1 cellular context compared by ENCODE assay signal in the genomic region with DNA sequence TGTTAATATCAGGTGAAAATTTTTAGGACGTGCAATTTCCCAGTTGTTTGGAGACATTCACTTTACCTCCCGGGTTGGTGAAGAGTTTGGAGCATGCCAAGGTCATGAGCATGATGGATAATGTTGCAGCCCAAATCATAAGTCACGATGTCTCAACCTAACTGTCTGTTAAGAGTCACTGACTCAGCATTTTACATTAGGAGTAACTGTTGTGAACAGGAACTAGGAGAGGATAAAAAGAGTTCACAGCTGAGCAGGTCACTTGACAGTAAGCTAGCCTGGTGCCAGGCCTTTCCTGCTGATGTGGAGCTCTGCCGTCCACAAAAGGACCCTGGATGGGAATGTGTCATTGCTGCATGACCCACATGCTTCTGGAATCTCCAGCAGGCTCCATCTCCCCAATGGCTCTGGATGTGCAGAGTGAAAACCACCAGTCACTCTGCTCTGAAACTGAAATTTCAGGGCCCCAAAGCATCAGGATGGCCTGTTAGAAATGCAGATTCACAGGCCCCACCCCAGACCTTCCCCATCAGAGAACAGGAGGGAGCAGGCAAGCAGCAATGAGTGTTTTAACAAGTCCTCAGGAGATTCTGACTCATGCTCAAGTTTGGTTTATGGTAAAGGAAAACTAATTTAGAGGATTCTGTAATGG.
TF ChIP-seq lines count a peak whose summit lies in the region.

No MANE protein-coding gene starts in this region.

TF ChIP-seq in K562, 482 proteins besides CTCF, POLR2A, EP300 and RAD21 (continues in another document):
- TF ChIP-seq ZNF551 (CRISPR knock-in tag; IDR thresholded peaks at IDR 0.05) = no peak
- TF ChIP-seq TAF9B (IDR thresholded peaks at IDR 0.05; ENCODE audit: partially characterized antibody) = peak; percentile 90
- TF ChIP-seq RBFOX2 (IDR thresholded peaks at IDR 0.05; ENCODE audit: low read depth, low read length) = peak; percentile 27; the same call in 1 of the 2 replicates
- peak; percentile 54; the same call in 1 of the 2 replicates for TF ChIP-seq ZNF41 (CRISPR knock-in tag; conservative IDR thresholded peaks at IDR 0.05)
- TF ChIP-seq NFIX (CRISPR knock-in tag; IDR thresholded peaks at IDR 0.05; ENCODE audit: low read depth) = no peak
- TF ChIP-seq TGIF2 (CRISPR knock-in tag; IDR thresholded peaks at IDR 0.05) = no peak
- 0 out of 2 replicates have a peak, but pooled peaks have one; percentile 54 for TF ChIP-seq TOE1 (IDR thresholded peaks at IDR 0.05; ENCODE audit: borderline replicate concordance)
- no peak for TF ChIP-seq TOE1 (CRISPR knock-in tag; IDR thresholded peaks at IDR 0.05; ENCODE audit: borderline replicate concordance, low read depth)
- TF ChIP-seq SIN3A (IDR thresholded peaks at IDR 0.05; ENCODE audit: borderline replicate concordance in 2 of 2, control insufficient read depth in 1 of 2, low read depth in 2 of 2, low read length in 2 of 2) = no peak
- no peak for TF ChIP-seq ZNF830 (CRISPR knock-in tag; IDR thresholded peaks at IDR 0.05)
- TF ChIP-seq ZNF639 (CRISPR knock-in tag; conservative IDR thresholded peaks at IDR 0.05 in 1 of 2, IDR thresholded peaks at IDR 0.05 in 1 of 2) = peak in 1 of 2 experiments; percentile 80; a peak in 2 of 4 replicates
- peak; percentile 79; the same call in 1 of the 2 replicates for TF ChIP-seq HDAC8 (tag; IDR thresholded peaks at IDR 0.05)
- TF ChIP-seq, protein P1, sequence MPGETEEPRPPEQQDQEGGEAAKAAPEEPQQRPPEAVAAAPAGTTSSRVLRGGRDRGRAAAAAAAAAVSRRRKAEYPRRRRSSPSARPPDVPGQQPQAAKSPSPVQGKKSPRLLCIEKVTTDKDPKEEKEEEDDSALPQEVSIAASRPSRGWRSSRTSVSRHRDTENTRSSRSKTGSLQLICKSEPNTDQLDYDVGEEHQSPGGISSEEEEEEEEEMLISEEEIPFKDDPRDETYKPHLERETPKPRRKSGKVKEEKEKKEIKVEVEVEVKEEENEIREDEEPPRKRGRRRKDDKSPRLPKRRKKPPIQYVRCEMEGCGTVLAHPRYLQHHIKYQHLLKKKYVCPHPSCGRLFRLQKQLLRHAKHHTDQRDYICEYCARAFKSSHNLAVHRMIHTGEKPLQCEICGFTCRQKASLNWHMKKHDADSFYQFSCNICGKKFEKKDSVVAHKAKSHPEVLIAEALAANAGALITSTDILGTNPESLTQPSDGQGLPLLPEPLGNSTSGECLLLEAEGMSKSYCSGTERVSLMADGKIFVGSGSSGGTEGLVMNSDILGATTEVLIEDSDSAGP (CRISPR knock-in tag; IDR thresholded peaks at IDR 0.05) = no peak
- no peak for TF ChIP-seq XRCC5 (IDR thresholded peaks at IDR 0.05; ENCODE audit: low read depth, low read length)
- no peak for TF ChIP-seq POLR2B (IDR thresholded peaks at IDR 0.05; ENCODE audit: low read depth, partially characterized antibody)
- peak; percentile 87 for TF ChIP-seq DPF2 (IDR thresholded peaks at IDR 0.05)
- TF ChIP-seq SMAD1 (IDR thresholded peaks at IDR 0.05; ENCODE audit: low read depth, low read length, partially characterized antibody) = no peak
- TF ChIP-seq CEBPG (CRISPR knock-in tag; IDR thresholded peaks at IDR 0.05) = no peak
- TF ChIP-seq CEBPG (tag; conservative IDR thresholded peaks at IDR 0.05 in 1 of 2, IDR thresholded peaks at IDR 0.05 in 1 of 2) = peak; percentile 36 to 73; a peak in 3 of 4 replicates
- TF ChIP-seq TBP (optimal IDR thresholded peaks at IDR 0.05; ENCODE audit: low read depth, low read length) = peak; percentile 42
- TF ChIP-seq, protein P2, sequence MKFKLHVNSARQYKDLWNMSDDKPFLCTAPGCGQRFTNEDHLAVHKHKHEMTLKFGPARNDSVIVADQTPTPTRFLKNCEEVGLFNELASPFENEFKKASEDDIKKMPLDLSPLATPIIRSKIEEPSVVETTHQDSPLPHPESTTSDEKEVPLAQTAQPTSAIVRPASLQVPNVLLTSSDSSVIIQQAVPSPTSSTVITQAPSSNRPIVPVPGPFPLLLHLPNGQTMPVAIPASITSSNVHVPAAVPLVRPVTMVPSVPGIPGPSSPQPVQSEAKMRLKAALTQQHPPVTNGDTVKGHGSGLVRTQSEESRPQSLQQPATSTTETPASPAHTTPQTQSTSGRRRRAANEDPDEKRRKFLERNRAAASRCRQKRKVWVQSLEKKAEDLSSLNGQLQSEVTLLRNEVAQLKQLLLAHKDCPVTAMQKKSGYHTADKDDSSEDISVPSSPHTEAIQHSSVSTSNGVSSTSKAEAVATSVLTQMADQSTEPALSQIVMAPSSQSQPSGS (CRISPR knock-in tag; IDR thresholded peaks at IDR 0.05) = no peak
- TF ChIP-seq ELF2 (CRISPR knock-in tag; IDR thresholded peaks at IDR 0.05) = peak; percentile 12; the same call in 1 of the 2 replicates
- TF ChIP-seq KHSRP (IDR thresholded peaks at IDR 0.05) = no peak
- TF ChIP-seq ATF3 (IDR thresholded peaks at IDR 0.05) = peak; percentile 62
- no peak for TF ChIP-seq ATF3 (CRISPR knock-in tag; conservative IDR thresholded peaks at IDR 0.05)
- TF ChIP-seq CHAMP1 (IDR thresholded peaks at IDR 0.05) = no peak; the same call in 1 of the 2 replicates
- peak; percentile 60; the same call in 1 of the 2 replicates for TF ChIP-seq NBN (IDR thresholded peaks at IDR 0.05; ENCODE audit: low read depth)
- TF ChIP-seq ZNF197 (CRISPR knock-in tag; IDR thresholded peaks at IDR 0.05; ENCODE audit: low read depth) = peak; percentile 74
- TF ChIP-seq NRF1 (conservative IDR thresholded peaks at IDR 0.05 in 1 of 2, IDR thresholded peaks at IDR 0.05 in 1 of 2) = peak; percentile 38 to 57; a peak in 3 of 4 replicates
- TF ChIP-seq PBX2 (CRISPR knock-in tag; IDR thresholded peaks at IDR 0.05; ENCODE audit: low read depth) = no peak
- peak; percentile 98 for TF ChIP-seq PBX2 (tag; conservative IDR thresholded peaks at IDR 0.05; ENCODE audit: low read depth)
- TF ChIP-seq THAP12 (CRISPR knock-in tag; IDR thresholded peaks at IDR 0.05) = no peak
- TF ChIP-seq MAFF (IDR thresholded peaks at IDR 0.05; ENCODE audit: low read length) = peak; percentile 100
- TF ChIP-seq ZZZ3 (IDR thresholded peaks at IDR 0.05) = no peak
- TF ChIP-seq, protein P3, sequence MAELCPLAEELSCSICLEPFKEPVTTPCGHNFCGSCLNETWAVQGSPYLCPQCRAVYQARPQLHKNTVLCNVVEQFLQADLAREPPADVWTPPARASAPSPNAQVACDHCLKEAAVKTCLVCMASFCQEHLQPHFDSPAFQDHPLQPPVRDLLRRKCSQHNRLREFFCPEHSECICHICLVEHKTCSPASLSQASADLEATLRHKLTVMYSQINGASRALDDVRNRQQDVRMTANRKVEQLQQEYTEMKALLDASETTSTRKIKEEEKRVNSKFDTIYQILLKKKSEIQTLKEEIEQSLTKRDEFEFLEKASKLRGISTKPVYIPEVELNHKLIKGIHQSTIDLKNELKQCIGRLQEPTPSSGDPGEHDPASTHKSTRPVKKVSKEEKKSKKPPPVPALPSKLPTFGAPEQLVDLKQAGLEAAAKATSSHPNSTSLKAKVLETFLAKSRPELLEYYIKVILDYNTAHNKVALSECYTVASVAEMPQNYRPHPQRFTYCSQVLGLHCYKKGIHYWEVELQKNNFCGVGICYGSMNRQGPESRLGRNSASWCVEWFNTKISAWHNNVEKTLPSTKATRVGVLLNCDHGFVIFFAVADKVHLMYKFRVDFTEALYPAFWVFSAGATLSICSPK (IDR thresholded peaks at IDR 0.05; ENCODE audit: borderline replicate concordance) = no peak
- peak; percentile 38; the same call in 1 of the 2 replicates for TF ChIP-seq E2F3 (CRISPR knock-in tag; IDR thresholded peaks at IDR 0.05)
- no peak for TF ChIP-seq SREBF2 (CRISPR knock-in tag; IDR thresholded peaks at IDR 0.05)
- TF ChIP-seq, protein P4, sequence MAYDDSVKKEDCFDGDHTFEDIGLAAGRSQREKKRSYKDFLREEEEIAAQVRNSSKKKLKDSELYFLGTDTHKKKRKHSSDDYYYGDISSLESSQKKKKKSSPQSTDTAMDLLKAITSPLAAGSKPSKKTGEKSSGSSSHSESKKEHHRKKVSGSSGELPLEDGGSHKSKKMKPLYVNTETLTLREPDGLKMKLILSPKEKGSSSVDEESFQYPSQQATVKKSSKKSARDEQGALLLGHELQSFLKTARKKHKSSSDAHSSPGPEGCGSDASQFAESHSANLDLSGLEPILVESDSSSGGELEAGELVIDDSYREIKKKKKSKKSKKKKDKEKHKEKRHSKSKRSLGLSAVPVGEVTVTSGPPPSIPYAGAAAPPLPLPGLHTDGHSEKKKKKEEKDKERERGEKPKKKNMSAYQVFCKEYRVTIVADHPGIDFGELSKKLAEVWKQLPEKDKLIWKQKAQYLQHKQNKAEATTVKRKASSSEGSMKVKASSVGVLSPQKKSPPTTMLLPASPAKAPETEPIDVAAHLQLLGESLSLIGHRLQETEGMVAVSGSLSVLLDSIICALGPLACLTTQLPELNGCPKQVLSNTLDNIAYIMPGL (CRISPR knock-in tag; IDR thresholded peaks at IDR 0.05) = no peak
- TF ChIP-seq MAZ (CRISPR knock-in tag; conservative IDR thresholded peaks at IDR 0.05 in 1 of 2, IDR thresholded peaks at IDR 0.05 in 1 of 2) = peak; percentile 24 to 63; a peak in 1 of 4 replicates
- TF ChIP-seq, protein P5, sequence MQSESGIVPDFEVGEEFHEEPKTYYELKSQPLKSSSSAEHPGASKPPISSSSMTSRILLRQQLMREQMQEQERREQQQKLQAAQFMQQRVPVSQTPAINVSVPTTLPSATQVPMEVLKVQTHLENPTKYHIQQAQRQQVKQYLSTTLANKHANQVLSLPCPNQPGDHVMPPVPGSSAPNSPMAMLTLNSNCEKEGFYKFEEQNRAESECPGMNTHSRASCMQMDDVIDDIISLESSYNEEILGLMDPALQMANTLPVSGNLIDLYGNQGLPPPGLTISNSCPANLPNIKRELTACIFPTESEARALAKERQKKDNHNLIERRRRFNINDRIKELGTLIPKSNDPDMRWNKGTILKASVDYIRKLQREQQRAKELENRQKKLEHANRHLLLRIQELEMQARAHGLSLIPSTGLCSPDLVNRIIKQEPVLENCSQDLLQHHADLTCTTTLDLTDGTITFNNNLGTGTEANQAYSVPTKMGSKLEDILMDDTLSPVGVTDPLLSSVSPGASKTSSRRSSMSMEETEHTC (IDR thresholded peaks at IDR 0.05) = 0 out of 2 replicates have a peak, but pooled peaks have one; percentile 40
